Comparison of ENCODE assay signal across 8 cellular contexts in genomic region chr14:49634547-49635334, GRCh38. TPM values are rescaled to one million over a fixed set of nuclear protein-coding genes. Genes with fewer than 3 reads are reported as not detected.
A peak's percentile ranks its signal among the peaks of the same experiment; 100 is the strongest.
DNase-seq lines count a peak whose midpoint lies in the region; ATAC-seq and TF ChIP-seq lines count a peak whose summit lies in the region.

TSS of gene DNAAF2 (minus strand) at chr14:49635244. CDS start at chr14:49635149, 95 bp downstream.

- H3K36me3 ChIP-seq in thymus (ENCODE audit: control insufficient read depth, insufficient read depth): no peaks in the 10 kb centered on the region

- H3K27ac ChIP-seq in RWPE1: peak within 1 kb of the TSS; percentile 97
- H3K27ac ChIP-seq in foreskin keratinocyte: peak within 1 kb of the TSS; percentile 67
- peak within 1 kb of the TSS; percentile 97 for H3K27ac ChIP-seq in thymus (ENCODE audit: low read depth)

- H3K4me1 ChIP-seq in foreskin keratinocyte (peaks cover 4% of the 10 kb centered on the region), thymus (ENCODE audit: control insufficient read depth, insufficient read depth, low read length) (no peaks in the 10 kb centered on the region)

- POLR2A ChIA-PET in RWPE1 (lab: Yijun Ruan, JAX; ENCODE audit: low non-redundant PET): interaction anchor here (0.8 to 1.4 kb wide), 4 partner anchors 14 to 218 kb away, joined by 3 to 6 read pairs (median 4); partner anchors contain the start of genes MGAT2, NEMF and RPL36AL

- H3K27me3 ChIP-seq in foreskin keratinocyte (no peaks in the 10 kb centered on the region), thymus (ENCODE audit: control insufficient read depth, insufficient read depth) (no peaks in the 10 kb centered on the region)

- H3K4me3 ChIP-seq in thymus (ENCODE audit: low read length): peak within 1 kb of the TSS; percentile 86

- WGBS in thymus: under 1% methylated on average over 80 of the region's 80 CpGs

- DNase-seq in Daoy (ENCODE audit: low read depth) (peak; percentile 77), KBM-7 (peak; percentile 80), RWPE1 (ENCODE audit: low spot score) (peak; percentile 63), foreskin keratinocyte (peak; percentile 72 to 82), nucleus accumbens (lab: John Stamatoyannopoulos, UW) (peak in 48 of 56 donors; percentile 25 to 76 (median 54))
- DNase-seq in activated naive CD4-positive, alpha-beta T cell (lab: John Stamatoyannopoulos, UW): peak; percentile 17 to 57 (median 46)

- in situ Hi-C loops in KBM-7 (cut with MboI; ENCODE audit: low pct_unique_long_range_greater_than_20kb, low sequenced_read_pairs): no loop called here

- no peaks in the 10 kb centered on the region for H3K9me3 ChIP-seq in thymus (ENCODE audit: control insufficient read depth)

- TF ChIP-seq CTCF in RWPE1 (conservative IDR thresholded peaks at IDR 0.05; ENCODE audit: low read depth): peak; percentile 31; the same call in 1 of the 2 replicates
- TF ChIP-seq CTCF in foreskin keratinocyte (conservative IDR thresholded peaks at IDR 0.05): no peak

- ATAC-seq in GM21786 (IDR thresholded peaks at IDR 0.05; ENCODE audit: unreplicated experiment): peak; percentile 30
- peak; percentile 69 for ATAC-seq in foreskin keratinocyte

- CTCF ChIA-PET in RWPE1 (lab: Yijun Ruan, JAX): interaction anchor here (0.9 to 1.5 kb wide), 4 partner anchors 14 to 134 kb away, joined by 3 to 6 read pairs (median 4); partner anchors contain the start of genes KLHDC2 and MGAT2

RNA-seq across cellular contexts. Expression of gene DNAAF2, which starts in this region (rescaled TPM):
- 37.4 and 41.1 TPM in 2 replicates for total RNA-seq in Daoy (2014; rRNA removed; shearing (Covaris generic))
- 9.9 and 10.3 TPM in 2 replicates for total RNA-seq in foreskin keratinocyte
- polyA plus RNA-seq in foreskin keratinocyte (4.9 and 6.3 TPM in 2 replicates), thymus (9.0 TPM)

Comparison
In these comparisons a context has a peak if more than half of its experiments do, and no peak if none do; other contexts are left out.
1. Peak in every context shown above with its lines: DNase-seq, ATAC-seq, H3K4me3 ChIP-seq and H3K27ac ChIP-seq.